In the genomic region with DNA sequence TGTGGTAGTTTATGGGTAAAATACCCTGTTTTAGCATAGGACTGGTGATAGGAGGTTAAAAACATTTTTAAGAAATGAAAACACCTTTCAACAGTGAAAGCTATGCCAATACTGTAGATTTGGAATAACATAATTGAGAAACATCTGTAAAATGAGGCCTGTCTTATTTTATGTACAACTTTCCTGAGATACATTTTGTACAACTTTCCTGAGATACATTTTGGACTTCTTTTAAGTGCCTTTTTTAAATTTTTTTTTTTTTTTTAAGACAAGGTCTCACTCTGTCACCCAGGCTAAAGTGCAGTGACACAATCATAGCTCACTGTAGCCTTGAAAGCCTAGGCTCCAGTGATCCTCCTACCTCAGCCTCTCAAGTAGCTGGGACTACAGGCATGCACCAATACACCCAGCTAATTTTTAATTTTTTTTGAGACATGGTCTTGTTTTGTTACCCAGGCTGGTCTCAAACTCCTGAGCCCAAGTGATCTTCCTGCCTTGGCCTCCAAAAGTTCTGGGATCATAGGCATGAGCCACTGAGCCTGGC, we compare ENCODE assay signal across 1 cellular context.
TF ChIP-seq lines count a peak whose summit lies in the region.

No MANE protein-coding gene starts in this region.

TF ChIP-seq in K562, 482 proteins besides CTCF, POLR2A, EP300 and RAD21 (continued from another document):
- TF ChIP-seq MXI1 (IDR thresholded peaks at IDR 0.05; ENCODE audit: low read depth, low read length) = no peak
- TF ChIP-seq, protein P1, sequence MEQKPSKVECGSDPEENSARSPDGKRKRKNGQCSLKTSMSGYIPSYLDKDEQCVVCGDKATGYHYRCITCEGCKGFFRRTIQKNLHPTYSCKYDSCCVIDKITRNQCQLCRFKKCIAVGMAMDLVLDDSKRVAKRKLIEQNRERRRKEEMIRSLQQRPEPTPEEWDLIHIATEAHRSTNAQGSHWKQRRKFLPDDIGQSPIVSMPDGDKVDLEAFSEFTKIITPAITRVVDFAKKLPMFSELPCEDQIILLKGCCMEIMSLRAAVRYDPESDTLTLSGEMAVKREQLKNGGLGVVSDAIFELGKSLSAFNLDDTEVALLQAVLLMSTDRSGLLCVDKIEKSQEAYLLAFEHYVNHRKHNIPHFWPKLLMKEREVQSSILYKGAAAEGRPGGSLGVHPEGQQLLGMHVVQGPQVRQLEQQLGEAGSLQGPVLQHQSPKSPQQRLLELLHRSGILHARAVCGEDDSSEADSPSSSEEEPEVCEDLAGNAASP (IDR thresholded peaks at IDR 0.05) = no peak
- TF ChIP-seq TAF9B (IDR thresholded peaks at IDR 0.05; ENCODE audit: partially characterized antibody) = no peak
- TF ChIP-seq DACH1 (IDR thresholded peaks at IDR 0.05; ENCODE audit: partially characterized antibody) = no peak
- TF ChIP-seq TAL1 (IDR thresholded peaks at IDR 0.05) = no peak
- no peak for TF ChIP-seq TAF15 (IDR thresholded peaks at IDR 0.05; ENCODE audit: low read depth, low read length)
- TF ChIP-seq, protein P2, sequence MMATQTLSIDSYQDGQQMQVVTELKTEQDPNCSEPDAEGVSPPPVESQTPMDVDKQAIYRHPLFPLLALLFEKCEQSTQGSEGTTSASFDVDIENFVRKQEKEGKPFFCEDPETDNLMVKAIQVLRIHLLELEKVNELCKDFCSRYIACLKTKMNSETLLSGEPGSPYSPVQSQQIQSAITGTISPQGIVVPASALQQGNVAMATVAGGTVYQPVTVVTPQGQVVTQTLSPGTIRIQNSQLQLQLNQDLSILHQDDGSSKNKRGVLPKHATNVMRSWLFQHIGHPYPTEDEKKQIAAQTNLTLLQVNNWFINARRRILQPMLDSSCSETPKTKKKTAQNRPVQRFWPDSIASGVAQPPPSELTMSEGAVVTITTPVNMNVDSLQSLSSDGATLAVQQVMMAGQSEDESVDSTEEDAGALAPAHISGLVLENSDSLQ (IDR thresholded peaks at IDR 0.05) = no peak
